9 cellular contexts compared by ENCODE assay signal in genomic region chr20:48698507-48699267, GRCh38.
DNase-seq lines count a peak whose midpoint lies in the region; ATAC-seq and TF ChIP-seq lines count a peak whose summit lies in the region.
"Had no signal": no experiment of that assay in that cellular context is flagged by ENCODE, and none has a peak within 500 bp of the region (broad histone marks: within the 10 kb centered on the region; RNA-seq: fewer than 3 reads in every experiment).

No MANE protein-coding gene starts in this region.

- peaks cover 33% of the 10 kb centered on the region for H3K4me1 ChIP-seq in left ventricle myocardium inferior
- H3K4me1 ChIP-seq: HAP-1 had no signal

- no peak overlapping the region for H3K4me3 Mint-ChIP-seq in activated naive CD8-positive, alpha-beta T cell
- no peak overlapping the region for H3K4me3 Mint-ChIP-seq in activated T-helper 1 cell treated with anti-CD3 and anti-CD28 coated beads, Interleukin-12 subunit alpha, Interleukin-12 subunit beta, Interleukin-2, Interleukin-4 antibody, amounts not matched to agents 30 ng/mL and 10 ng/mL and 1 ng/mL, durations not matched to agents 14 hours and 24 hours and 36 hours

- H3K9me3 Mint-ChIP-seq in activated naive CD8-positive, alpha-beta T cell (ENCODE audit: low read depth), result no peaks in the 10 kb centered on the region
- no peaks in the 10 kb centered on the region for H3K9me3 Mint-ChIP-seq in activated T-helper 1 cell treated with anti-CD3 and anti-CD28 coated beads, Interleukin-12 subunit alpha, Interleukin-12 subunit beta, Interleukin-2, Interleukin-4 antibody, amounts not matched to agents 30 ng/mL and 10 ng/mL and 1 ng/mL, durations not matched to agents 14 hours and 24 hours and 36 hours

- H3K27ac Mint-ChIP-seq in activated naive CD8-positive, alpha-beta T cell, result peak overlapping the region; percentile 66
- no peak overlapping the region for H3K27ac Mint-ChIP-seq in activated T-helper 1 cell treated with anti-CD3 and anti-CD28 coated beads, Interleukin-12 subunit alpha, Interleukin-12 subunit beta, Interleukin-2, Interleukin-4 antibody, amounts not matched to agents 30 ng/mL and 10 ng/mL and 1 ng/mL, durations not matched to agents 14 hours and 24 hours and 36 hours

- intact Hi-C loops in left ventricle myocardium inferior (cut with micrococcal nuclease), result no loop called here
- intact Hi-C loops in left cardiac atrium (cut with DNase I), result no loop called here
- intact Hi-C loops in left colon (cut with DNase I, micrococcal nuclease), result no loop called here
- intact Hi-C loops in activated T-helper 1 cell treated with anti-CD3 and anti-CD28 coated beads, Interleukin-12 subunit alpha, Interleukin-12 subunit beta, Interleukin-2, Interleukin-4 antibody, amounts not matched to agents 30 ng/mL and 10 ng/mL and 1 ng/mL, durations not matched to agents 14 hours and 24 hours and 36 hours (cut with micrococcal nuclease), result no loop called here

- H3K27ac ChIP-seq in left ventricle myocardium inferior (replicated peaks), result peak overlapping the region; percentile 75

- no peaks in the 10 kb centered on the region for H3K9me3 ChIP-seq in left ventricle myocardium inferior (replicated peaks)
- H3K9me3 ChIP-seq: HAP-1 had no signal

- peaks cover 12% of the 10 kb centered on the region for H3K4me1 Mint-ChIP-seq in activated naive CD8-positive, alpha-beta T cell (ENCODE audit: low read depth)
- H3K4me1 Mint-ChIP-seq in activated T-helper 1 cell treated with anti-CD3 and anti-CD28 coated beads, Interleukin-12 subunit alpha, Interleukin-12 subunit beta, Interleukin-2, Interleukin-4 antibody, amounts not matched to agents 30 ng/mL and 10 ng/mL and 1 ng/mL, durations not matched to agents 14 hours and 24 hours and 36 hours (ENCODE audit: low read depth), result peaks cover 24% of the 10 kb centered on the region

- TF ChIP-seq CTCF in left ventricle myocardium inferior (IDR thresholded peaks at IDR 0.05; ENCODE audit: borderline replicate concordance), result no peak

- H3K27me3 ChIP-seq in left ventricle myocardium inferior (ENCODE audit: low read depth), result no peaks in the 10 kb centered on the region

- no peak for DNase-seq in left ventricle myocardium inferior
- DNase-seq in left cardiac atrium, result no peak
- no peak for DNase-seq in left colon
- DNase-seq in activated T-helper 1 cell treated with anti-CD3 and anti-CD28 coated beads, Interleukin-12 subunit alpha, Interleukin-12 subunit beta, Interleukin-2, Interleukin-4 antibody, amounts not matched to agents 30 ng/mL and 10 ng/mL and 1 ng/mL, durations not matched to agents 14 hours and 24 hours and 36 hours (ENCODE audit: low spot score), result no peak
- DNase-seq in activated T-cell treated with anti-CD3 and anti-CD28 coated beads, Interleukin-2, amount 50 U/mL, for 1 hour, result no peak
- DNase-seq in NCI-H524 treated with DMSO at 0.1 percent for 48 hours (lab: John Stamatoyannopoulos, UW), result no peak

- no peak overlapping the region for H3K4me3 ChIP-seq in left ventricle myocardium inferior
- H3K4me3 ChIP-seq: HAP-1 had no signal

- no peaks in the 10 kb centered on the region for H3K27me3 Mint-ChIP-seq in activated naive CD8-positive, alpha-beta T cell
- no peaks in the 10 kb centered on the region for H3K27me3 Mint-ChIP-seq in activated T-helper 1 cell treated with anti-CD3 and anti-CD28 coated beads, Interleukin-12 subunit alpha, Interleukin-12 subunit beta, Interleukin-2, Interleukin-4 antibody, amounts not matched to agents 30 ng/mL and 10 ng/mL and 1 ng/mL, durations not matched to agents 14 hours and 24 hours and 36 hours (ENCODE audit: insufficient read depth)

- peaks cover 12% of the 10 kb centered on the region for H3K36me3 ChIP-seq in left ventricle myocardium inferior
- H3K36me3 ChIP-seq: HAP-1 had no signal

- peaks cover 20% of the 10 kb centered on the region for H3K36me3 Mint-ChIP-seq in activated naive CD8-positive, alpha-beta T cell
- peaks cover 58% of the 10 kb centered on the region for H3K36me3 Mint-ChIP-seq in activated T-helper 1 cell treated with anti-CD3 and anti-CD28 coated beads, Interleukin-12 subunit alpha, Interleukin-12 subunit beta, Interleukin-2, Interleukin-4 antibody, amounts not matched to agents 30 ng/mL and 10 ng/mL and 1 ng/mL, durations not matched to agents 14 hours and 24 hours and 36 hours (ENCODE audit: low read depth)

- ATAC-seq in left cardiac atrium (no peak), left colon (peak; percentile 49), GM19351 (IDR thresholded peaks at IDR 0.05; ENCODE audit: unreplicated experiment) (no peak)
